ENCODE assay signal across 16 cellular contexts in the genomic region with DNA sequence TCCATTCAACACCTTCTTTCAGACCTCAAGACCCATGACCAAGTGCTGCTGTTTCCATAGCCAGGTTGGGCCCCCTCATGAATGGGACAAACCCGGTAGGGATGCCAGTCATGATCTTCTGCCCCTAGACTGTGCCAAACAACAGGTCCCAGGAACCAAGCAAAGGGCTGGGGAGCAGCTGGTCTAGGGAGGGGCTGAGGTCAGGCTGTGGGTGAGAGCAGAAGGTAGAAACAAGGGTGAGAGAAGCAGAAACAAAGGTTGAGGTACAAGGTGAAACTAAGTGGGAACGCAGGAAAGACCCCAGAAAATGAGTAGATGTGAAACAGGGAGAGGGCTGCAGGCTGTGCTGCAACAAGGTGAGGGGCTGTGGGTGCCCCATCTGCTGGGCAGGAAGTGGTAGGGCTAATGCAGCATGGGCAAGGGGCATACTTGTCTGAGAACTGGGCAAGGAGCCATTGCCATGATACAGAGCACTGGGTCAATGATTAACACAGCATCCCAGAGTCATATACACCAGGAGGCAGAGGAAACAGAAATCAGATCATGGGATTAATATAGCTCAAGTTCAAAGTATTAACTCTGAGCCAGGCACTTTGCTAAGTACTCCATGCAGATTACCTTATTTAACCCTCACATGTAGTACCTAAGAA. TPM values are rescaled to one million over a fixed set of nuclear protein-coding genes. Genes with fewer than 3 reads are reported as not detected.
DNase-seq lines count a peak whose midpoint lies in the region; ATAC-seq and TF ChIP-seq lines count a peak whose summit lies in the region.
"Had no signal": no experiment of that assay in that cellular context is flagged by ENCODE, and none has a peak within 500 bp of the region (broad histone marks: within the 10 kb centered on the region; RNA-seq: fewer than 3 reads in every experiment).

No MANE protein-coding gene starts in this region.

- H3K27me3 ChIP-seq in brain microvascular endothelial cell (replicated peaks), result no peaks in the 10 kb centered on the region
- H3K27me3 ChIP-seq: BLaER1 treated with 17β-estradiol and CSF1 and Interleukin-3, amounts not matched to agents 10 nM and 100 nM had no signal

- no peaks in the 10 kb centered on the region for H3K9me3 Mint-ChIP-seq in neural crest cell
- H3K9me3 Mint-ChIP-seq: T-cell had no signal

- no peak overlapping the region for H3K4me3 ChIP-seq in brain microvascular endothelial cell (ENCODE audit: low read depth, low read length)
- H3K4me3 ChIP-seq: BLaER1 treated with 17β-estradiol and CSF1 and Interleukin-3, amounts not matched to agents 10 nM and 100 nM had no signal

- no peak overlapping the region for H3K4me3 Mint-ChIP-seq in neural crest cell
- H3K4me3 Mint-ChIP-seq: T-cell had no signal

- H3K4me1 Mint-ChIP-seq in neural crest cell, result no peaks in the 10 kb centered on the region

- peaks cover 3% of the 10 kb centered on the region for H3K27me3 Mint-ChIP-seq in neural crest cell (ENCODE audit: low read depth)
- H3K27me3 Mint-ChIP-seq: T-cell had no signal

- peak; percentile 80 for DNase-seq in DMS53 treated with DMSO at 0.1 percent for 48 hours (lab: John Stamatoyannopoulos, UW; ENCODE audit: unreplicated experiment)
- DNase-seq in HT1080 (ENCODE audit: low read depth), result peak; percentile 59
- no peak for DNase-seq in brain microvascular endothelial cell
- DNase-seq in neural crest cell (ENCODE audit: low read depth, low spot score), result no peak
- DNase-seq in NOMO-1 (lab: John Stamatoyannopoulos, UW; ENCODE audit: unreplicated experiment in 2 of 2), result no peak
- DNase-seq in NK-92 (lab: John Stamatoyannopoulos, UW; ENCODE audit: unreplicated experiment), result no peak
- DNase-seq: activated CD4-positive, alpha-beta T cell treated with anti-CD3 and anti-CD28 coated beads for 48 hours; activated effector memory CD4-positive, alpha-beta T cell treated with anti-CD3 and anti-CD28 coated beads, Interleukin-2, amount 50 U/mL, for 16 hours; NCI-H187; NCI-H774; retina; T-cell had no signal

- TF ChIP-seq CTCF in brain microvascular endothelial cell (IDR thresholded peaks at IDR 0.05; ENCODE audit: low read depth, low read length, missing control alignments) (peak; percentile 3), neural crest cell (conservative IDR thresholded peaks at IDR 0.05) (no peak)

- peak overlapping the region; percentile 9 for H3K27ac Mint-ChIP-seq in neural crest cell (ENCODE audit: unreplicated experiment)

- ATAC-seq in HG02678 (IDR thresholded peaks at IDR 0.05; ENCODE audit: unreplicated experiment) (no peak), GM19035 (IDR thresholded peaks at IDR 0.05; ENCODE audit: unreplicated experiment) (no peak)

- H3K36me3 ChIP-seq in brain microvascular endothelial cell (replicated peaks), result no peaks in the 10 kb centered on the region
- H3K36me3 ChIP-seq: BLaER1 treated with 17β-estradiol and CSF1 and Interleukin-3, amounts not matched to agents 10 nM and 100 nM had no signal

- H3K36me3 Mint-ChIP-seq in neural crest cell (ENCODE audit: low read depth), result no peaks in the 10 kb centered on the region
- H3K36me3 Mint-ChIP-seq: T-cell had no signal

- no peak overlapping the region for H3K27ac ChIP-seq in brain microvascular endothelial cell
- H3K27ac ChIP-seq: BLaER1 treated with 17β-estradiol and CSF1 and Interleukin-3, amounts not matched to agents 10 nM and 100 nM; epithelial cell of prostate had no signal

- in situ Hi-C loops in brain microvascular endothelial cell (cut with HindIII; ENCODE audit: low pct_ligation_motif_present, low sequenced_read_pairs), result no loop called here

RNA-seq across cellular contexts. Expression of gene SLC1A2, which starts 45.9 kb away (rescaled TPM):
- not detected in 2 replicates for total RNA-seq in HT1080 (2014; rRNA removed; shearing (Covaris generic))
- polyA plus RNA-seq in HT1080 (2015; cell fraction: cytosol; rRNA removed), result 0.01 TPM in 1 of 2 replicates, not detected in the other
- polyA plus RNA-seq in HT1080 (2015; cell fraction: nucleus; rRNA removed), result 0.05 TPM in 1 of 2 replicates, not detected in the other
- total RNA-seq in neural crest cell, result 2.4 and 2.7 TPM in 2 replicates

Comparison
In these comparisons a context has a peak if more than half of its experiments do, and no peak if none do; other contexts are left out.
1. DNase-seq: peak in DMS53 treated with DMSO at 0.1 percent for 48 hours (single experiment) and HT1080 (single experiment); none in brain microvascular endothelial cell (single experiment), neural crest cell (single experiment), NOMO-1 (0 of 2) and NK-92 (single experiment).